23 cellular contexts compared by ENCODE assay signal in the genomic region with DNA sequence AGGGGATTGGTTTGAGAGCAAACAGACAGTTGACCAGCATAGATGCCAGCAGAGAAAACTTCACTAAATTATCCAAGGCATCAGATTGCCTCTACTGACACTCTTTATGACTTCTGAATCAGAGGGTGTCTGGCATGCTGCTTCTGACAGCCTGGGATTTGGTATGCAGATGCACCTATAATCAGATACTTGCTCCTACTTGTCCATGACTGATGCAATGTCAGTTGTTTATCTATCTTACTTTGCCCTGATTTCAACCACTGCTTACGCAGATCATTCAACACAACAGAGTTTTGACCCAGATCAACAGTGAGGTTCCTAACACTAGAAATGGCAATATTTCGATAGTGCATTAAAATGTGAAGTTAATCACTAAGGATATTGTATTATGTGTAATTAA. TPM values are rescaled to one million over a fixed set of nuclear protein-coding genes. Genes with fewer than 3 reads are reported as not detected.
DNase-seq lines count a peak whose midpoint lies in the region; ATAC-seq, FAIRE-seq and TF ChIP-seq lines count a peak whose summit lies in the region.
"Had no signal": no experiment of that assay in that cellular context is flagged by ENCODE, and none has a peak within 500 bp of the region (broad histone marks: within the 10 kb centered on the region; RNA-seq: fewer than 3 reads in every experiment).

No MANE protein-coding gene starts in this region.

- TF ChIP-seq CTCF in bronchial epithelial cell (IDR thresholded peaks at IDR 0.05; ENCODE audit: insufficient read depth, low read length, severe bottlenecking) (no peak), suprapubic skin (IDR thresholded peaks at IDR 0.05) (no peak), heart left ventricle (IDR thresholded peaks at IDR 0.05) (no peak)

- H3K9me3 ChIP-seq in suprapubic skin (no peaks in the 10 kb centered on the region), heart left ventricle (no peaks in the 10 kb centered on the region)
- H3K9me3 ChIP-seq: BE2C, HAP-1, Peyer's patch, SK-N-SH had no signal

- no peak for TF ChIP-seq POLR2A in suprapubic skin (IDR thresholded peaks at IDR 0.05)
- no peak for TF ChIP-seq POLR2A in heart left ventricle (IDR thresholded peaks at IDR 0.05)

- H3K4me3 ChIP-seq in bronchial epithelial cell (ENCODE audit: low read depth, low read length) (no peak overlapping the region), suprapubic skin (no peak overlapping the region), heart left ventricle (no peak overlapping the region)
- H3K4me3 ChIP-seq: GM12878, HAP-1, Peyer's patch had no signal

- H3K36me3 ChIP-seq in bronchial epithelial cell (ENCODE audit: control insufficient read depth, insufficient read depth, low read length): no peaks in the 10 kb centered on the region
- no peaks in the 10 kb centered on the region for H3K36me3 ChIP-seq in suprapubic skin
- H3K36me3 ChIP-seq in heart left ventricle: peaks cover 0 to 57% (median 0%) of the 10 kb centered on the region in 9 donors
- H3K36me3 ChIP-seq: BE2C, HAP-1, Peyer's patch had no signal

- H3K4me1 ChIP-seq in suprapubic skin (peaks cover 19% of the 10 kb centered on the region), heart left ventricle (no peaks in the 10 kb centered on the region)
- H3K4me1 ChIP-seq: BE2C, HAP-1, Peyer's patch had no signal

- 70% methylated on average over 2 of the region's 2 CpGs for WGBS in suprapubic skin
- 94 to 98% (median 96%) methylated on average over 2 of the region's 2 CpGs for WGBS in heart left ventricle, 4 donors

- intact Hi-C loops in heart left ventricle (cut with DNase I) (no loop called here), Right ventricle myocardium inferior (cut with DNase I) (no loop called here)

- H3K27me3 ChIP-seq in bronchial epithelial cell (ENCODE audit: control insufficient read depth, insufficient read depth, low read length): no peaks in the 10 kb centered on the region
- no peaks in the 10 kb centered on the region for H3K27me3 ChIP-seq in suprapubic skin
- H3K27me3 ChIP-seq in heart left ventricle: no peaks in the 10 kb centered on the region
- H3K27me3 ChIP-seq: BE2C had no signal

- TF ChIP-seq EP300 in suprapubic skin (IDR thresholded peaks at IDR 0.05): no peak

- H3K27ac ChIP-seq in suprapubic skin (peak overlapping the region; percentile 38), heart left ventricle (no peak overlapping the region), caudate nucleus (ENCODE audit: low read depth, low read length) (no peak overlapping the region)
- H3K27ac ChIP-seq: Peyer's patch had no signal

- DNase-seq in HTR-8/SVneo (ENCODE audit: insufficient read length, low spot score) (no peak), bronchial epithelial cell (ENCODE audit: low read depth) (peak; percentile 87), left lobe of liver (ENCODE audit: low spot score) (no peak), suprapubic skin (ENCODE audit: low spot score in 2 of 2) (no peak), heart left ventricle (no peak), caudate nucleus (lab: John Stamatoyannopoulos, UW) (no peak), Right ventricle myocardium inferior (ENCODE audit: missing footprints) (no peak)
- DNase-seq: BE2C; CD4-positive, CD25-positive, alpha-beta regulatory T cell; COR-L47; DND-41; NCI-H1417; NCI-H1694 treated with DMSO at 0.1 percent for 48 hours; NCI-H2081 treated with DMSO at 0.1 percent for 48 hours; NCI-H2171 treated with DMSO at 0.1 percent for 48 hours; NCI-H524 treated with DMSO at 0.1 percent for 48 hours; NCI-H82; Peyer's patch; SHP77; SK-N-SH had no signal

- FAIRE-seq in HTR-8/SVneo (lab: Jason Lieb, UNC): peak; percentile 55
- peak; percentile 97 for FAIRE-seq in bronchial epithelial cell (lab: Jason Lieb, UNC)
- FAIRE-seq: GM12878 had no signal

- ATAC-seq in left lobe of liver (peak; percentile 86), heart left ventricle (no peak), Right ventricle myocardium inferior (no peak)
- ATAC-seq: GM12878 had no signal

RNA-seq across cellular contexts. Expression of gene CALCRL, which starts 22.6 kb away (rescaled TPM):
- total RNA-seq in bronchial epithelial cell: 1.3 and 2.2 TPM in 2 replicates
- 5.2 TPM for total RNA-seq in left lobe of liver
- 10 to 100 TPM; 16.1 to 31.1 (median 17.6) TPM for total RNA-seq in suprapubic skin
- 10 to 100 TPM; 11.8 to 37.2 (median 24.3) TPM for total RNA-seq in heart left ventricle
- polyA plus RNA-seq in heart left ventricle: 10 to 100 TPM in 1 of 2 donors, 1 to 10 TPM in 1; 8.5 to 11.4 TPM
- 28.3 TPM for total RNA-seq in Right ventricle myocardium inferior
- polyA plus RNA-seq: IgD-negative memory B cell had no signal
